ENCODE assay signal across 12 cellular contexts in the genomic region with DNA sequence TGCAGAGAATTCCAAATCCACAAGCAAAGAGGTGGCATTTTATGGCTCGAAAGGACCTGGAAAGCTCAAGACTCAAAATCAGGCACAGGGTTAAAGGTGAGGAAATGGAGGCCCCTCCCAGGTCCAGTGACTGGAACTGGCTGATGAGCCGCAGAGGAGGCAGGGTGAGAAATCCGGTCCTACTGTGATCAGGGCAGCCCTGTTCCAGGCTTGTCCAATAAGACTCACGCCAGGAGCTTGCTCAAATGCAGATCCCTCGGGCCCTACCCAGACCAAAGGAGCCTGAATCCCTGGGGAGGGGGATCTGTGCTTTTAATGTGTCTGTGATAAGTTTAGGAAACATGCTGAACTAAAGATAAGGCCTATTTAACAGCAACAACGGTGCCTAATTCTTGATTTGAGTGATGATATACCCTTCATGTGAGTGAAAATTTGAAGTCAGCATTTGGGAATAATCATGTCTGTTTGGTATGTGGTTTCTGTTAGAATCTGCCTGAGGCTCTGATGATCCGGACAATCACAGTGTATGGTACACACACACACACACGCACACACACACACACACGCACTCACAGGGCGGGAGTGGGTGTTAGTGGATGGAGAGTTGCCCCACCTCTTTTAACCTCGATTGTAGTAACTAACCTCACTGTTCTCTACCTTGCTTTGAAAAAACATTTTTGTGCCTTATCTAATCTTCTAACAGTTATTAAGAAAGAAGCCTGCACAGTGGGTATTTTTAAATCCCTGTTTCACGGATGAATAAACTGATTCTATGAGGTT. TPM values are rescaled to one million over a fixed set of nuclear protein-coding genes. Genes with fewer than 3 reads are reported as not detected.
DNase-seq lines count a peak whose midpoint lies in the region; ATAC-seq, FAIRE-seq and TF ChIP-seq lines count a peak whose summit lies in the region.
"Had no signal": no experiment of that assay in that cellular context is flagged by ENCODE, and none has a peak within 500 bp of the region (broad histone marks: within the 10 kb centered on the region; RNA-seq: fewer than 3 reads in every experiment).

No MANE protein-coding gene starts in this region.

- H3K27ac ChIP-seq in SJSA1 = peak overlapping the region; percentile 65

- H3K9me3 ChIP-seq in SJSA1 (replicated peaks) (no peaks in the 10 kb centered on the region), skeletal muscle satellite cell (replicated peaks; ENCODE audit: low read length) (no peaks in the 10 kb centered on the region)

- peak overlapping the region; percentile 47 for H3K4me2 ChIP-seq in skeletal muscle satellite cell (ENCODE audit: low read length)

- DNase-seq in Caki2 (ENCODE audit: low read depth) (peak; percentile 70), SJSA1 (ENCODE audit: low read depth in 1 of 2, low spot score in 2 of 2) (no peak), fibroblast of villous mesenchyme (ENCODE audit: low read depth) (peak; percentile 37), frontal cortex (ENCODE audit: low spot score in 2 of 2) (no peak)
- DNase-seq: activated CD8-positive, alpha-beta memory T cell treated with anti-CD3 and anti-CD28 coated beads for 24 hours; activated naive CD8-positive, alpha-beta T cell treated with anti-CD3 and anti-CD28 coated beads, Interleukin-2, amount 50 U/mL, for 24 hours; stimulated activated naive CD8-positive, alpha-beta T cell treated with anti-CD3 and anti-CD28 coated beads, Interleukin-15, Interleukin-2, amounts not matched to agents 100 U/mL and 50 U/mL, for 24 hours had no signal

- in situ Hi-C loops in Caki2 (cut with HindIII; ENCODE audit: low pct_unique_long_range_greater_than_20kb, low sequenced_read_pairs) = no loop called here

- H3K4me1 ChIP-seq in SJSA1 (replicated peaks) (peaks cover 77% of the 10 kb centered on the region), skeletal muscle satellite cell (ENCODE audit: control insufficient read depth, insufficient read depth, low read length) (peaks cover 54% of the 10 kb centered on the region)

- peak overlapping the region; percentile 39 for H3K9ac ChIP-seq in skeletal muscle satellite cell (ENCODE audit: low read depth, low read length)

- H3K4me3 ChIP-seq in SJSA1 = no peak overlapping the region
- no peak overlapping the region for H3K4me3 ChIP-seq in fibroblast of villous mesenchyme (ENCODE audit: low read depth, low read length)
- H3K4me3 ChIP-seq in skeletal muscle satellite cell (ENCODE audit: low read length) = no peak overlapping the region

- H3K27me3 ChIP-seq in SJSA1 (replicated peaks) (no peaks in the 10 kb centered on the region), skeletal muscle satellite cell (ENCODE audit: control insufficient read depth, insufficient read depth, low read length) (no peaks in the 10 kb centered on the region)

- no peak for FAIRE-seq in frontal cortex (lab: Jason Lieb, UNC)
- FAIRE-seq: GM12892 had no signal

- ATAC-seq in HG03469 (IDR thresholded peaks at IDR 0.05; ENCODE audit: unreplicated experiment) (no peak), GM18867 (IDR thresholded peaks at IDR 0.05; ENCODE audit: unreplicated experiment) (no peak), HG03196 (IDR thresholded peaks at IDR 0.05; ENCODE audit: unreplicated experiment) (no peak)
- ATAC-seq: activated naive CD8-positive, alpha-beta T cell treated with anti-CD3 and anti-CD28 coated beads, Interleukin-2, amount 50 U/mL, for 24 hours; stimulated activated naive CD8-positive, alpha-beta T cell treated with anti-CD3 and anti-CD28 coated beads, Interleukin-15, Interleukin-2, amounts not matched to agents 100 U/mL and 50 U/mL, for 24 hours had no signal

- H3K36me3 ChIP-seq in SJSA1 (no peaks in the 10 kb centered on the region), skeletal muscle satellite cell (ENCODE audit: insufficient read depth, low read length) (no peaks in the 10 kb centered on the region)

- TF ChIP-seq CTCF in fibroblast of villous mesenchyme (IDR thresholded peaks at IDR 0.05; ENCODE audit: insufficient read depth, low read depth, low read length) = no peak

RNA-seq across cellular contexts. Expression of gene LYST, which starts 54.1 kb away (rescaled TPM):
- 9.8 and 11.7 TPM in 2 replicates for total RNA-seq in Caki2 (2014; rRNA removed; shearing (Covaris generic); ENCODE audit: low replicate concordance)
- total RNA-seq in SJSA1 (2014; rRNA removed; shearing (Covaris generic)) = 4.1 and 8.1 TPM in 2 replicates
- total RNA-seq in fibroblast of villous mesenchyme (56.7 and 88.9 TPM in 2 replicates), frontal cortex (66.0 TPM)
- total RNA-seq in skeletal muscle satellite cell (2012; rRNA removed) = 25.3 and 26.4 TPM in 2 replicates

Comparison
In these comparisons a context has a peak if more than half of its experiments do, and no peak if none do; other contexts are left out.
1. DNase-seq: peak in Caki2 (single experiment) and fibroblast of villous mesenchyme (single experiment); none in SJSA1 (0 of 2) and frontal cortex (0 of 2).